In genomic region chr1:218377143-218377660, GRCh38 we compare ENCODE assay signal across 8 cellular contexts.
A peak's percentile ranks its signal among the peaks of the same experiment; 100 is the strongest.
DNase-seq lines count a peak whose midpoint lies in the region; ATAC-seq lines count a peak whose summit lies in the region.

No MANE protein-coding gene starts in this region.

- H3K27me3 Mint-ChIP-seq in effector memory CD8-positive, alpha-beta T cell = peaks cover 41 to 62% of the 10 kb centered on the region in 2 donors

- DNase-seq in ACHN = peak; percentile 98
- DNase-seq in activated CD4-positive, CD25-positive, alpha-beta regulatory T cell treated with anti-CD3 and anti-CD28 coated beads, Interleukin-2, amount 50 U/mL, for 16 hours (ENCODE audit: low read depth, low spot score) = peak; percentile 2
- peak; percentile 4 to 8 (median 6) for DNase-seq in effector memory CD8-positive, alpha-beta T cell
- peak; percentile 75 for DNase-seq in stimulated activated CD4-positive, alpha-beta T cell treated with anti-CD3 and anti-CD28 coated beads, Interleukin-4, amount 100 ng/mL, for 24 hours
- DNase-seq in cerebellar cortex (ENCODE audit: low spot score) = no peak
- DNase-seq in DMS79 (lab: John Stamatoyannopoulos, UW) = no peak

- peaks cover 8 to 14% of the 10 kb centered on the region in 2 donors for H3K4me1 Mint-ChIP-seq in effector memory CD8-positive, alpha-beta T cell (ENCODE audit: low read depth in 2 of 2)

- peak overlapping the region in 1 of 2 donors; percentile 25 for H3K4me3 Mint-ChIP-seq in effector memory CD8-positive, alpha-beta T cell

- peaks cover 6% of the 10 kb centered on the region for H3K36me3 Mint-ChIP-seq in effector memory CD8-positive, alpha-beta T cell (ENCODE audit: insufficient read depth)

- peak; percentile 78 for ATAC-seq in GM19455 (IDR thresholded peaks at IDR 0.05; ENCODE audit: unreplicated experiment)
- ATAC-seq in HG03520 (IDR thresholded peaks at IDR 0.05; ENCODE audit: unreplicated experiment) = peak; percentile 72
- peak; percentile 95 for ATAC-seq in effector memory CD8-positive, alpha-beta T cell (replicated peaks)

- peak overlapping the region in 1 of 2 donors; percentile 57 for H3K27ac Mint-ChIP-seq in effector memory CD8-positive, alpha-beta T cell

- H3K9me3 Mint-ChIP-seq in effector memory CD8-positive, alpha-beta T cell = no peaks in the 10 kb centered on the region

- in situ Hi-C loops in ACHN (cut with HindIII; ENCODE audit: low pct_ligation_motif_present, low pct_unique_long_range_greater_than_20kb, low sequenced_read_pairs) = no loop called here

Comparison
In these comparisons a context has a peak if more than half of its experiments do, and no peak if none do; other contexts are left out.
1. DNase-seq: peak in ACHN (single experiment), activated CD4-positive, CD25-positive, alpha-beta regulatory T cell treated with anti-CD3 and anti-CD28 coated beads, Interleukin-2, amount 50 U/mL, for 16 hours (single experiment), effector memory CD8-positive, alpha-beta T cell (3 of 3) and stimulated activated CD4-positive, alpha-beta T cell treated with anti-CD3 and anti-CD28 coated beads, Interleukin-4, amount 100 ng/mL, for 24 hours (single experiment); none in cerebellar cortex (single experiment) and DMS79 (single experiment).
2. Peak in every context shown above with its lines, with median percentiles within 50 percentile points of each other: ATAC-seq.